ENCODE assay signal across 24 cellular contexts in genomic region chr5:91409304-91409703, GRCh38.
"Had no signal": no experiment of that assay in that cellular context is flagged by ENCODE, and none has a peak within 500 bp of the region (broad histone marks: within the 10 kb centered on the region; RNA-seq: fewer than 3 reads in every experiment).

No MANE protein-coding gene starts in this region.

- DNase-seq: colonic mucosa; cortex of kidney; effector CD8-positive, alpha-beta T cell; effector memory CD8-positive, alpha-beta T cell; endodermal cell; foreskin keratinocyte; heart left ventricle; hypothalamus; left cardiac atrium; left lung; left ventricle myocardium superior; lower lobe of right lung; mesenchymal stem cell; mucosa of descending colon had no signal

- H3K9me3 ChIP-seq: colonic mucosa, esophagus muscularis mucosa, gastroesophageal sphincter, heart left ventricle, left lung, lower lobe of right lung, mucosa of descending colon had no signal

- H3K4me2 ChIP-seq: hepatocyte had no signal

- H3K79me2 ChIP-seq: hepatocyte had no signal

- H3K4me3 Mint-ChIP-seq: dendritic cell treated with granulocyte-macrophage colony-stimulating factor and Interleukin-4, amounts not matched to agents 40 ng/mL and 50 ng/mL, for 4 days; effector memory CD8-positive, alpha-beta T cell; endodermal cell; mesothelial cell of epicardium had no signal

- ATAC-seq: effector memory CD8-positive, alpha-beta T cell; foreskin keratinocyte; gastroesophageal sphincter; heart left ventricle; left lung; left ventricle myocardium superior; lower lobe of right lung had no signal

- H3K4me3 ChIP-seq: colonic mucosa, esophagus muscularis mucosa, gastroesophageal sphincter, heart left ventricle, hepatocyte, left lung, lower lobe of right lung, mucosa of descending colon had no signal

- H3K36me3 ChIP-seq: colonic mucosa, esophagus muscularis mucosa, gastroesophageal sphincter, heart left ventricle, left lung, lower lobe of right lung had no signal

- H3K4me1 ChIP-seq: colonic mucosa, esophagus muscularis mucosa, foreskin keratinocyte, gastroesophageal sphincter, heart left ventricle, left lung, lower lobe of right lung had no signal

- FAIRE-seq: endometrium, frontal cortex, islet of Langerhans, keratinocyte had no signal

- H2AFZ ChIP-seq: hepatocyte had no signal

- H3K27ac Mint-ChIP-seq: dendritic cell treated with granulocyte-macrophage colony-stimulating factor and Interleukin-4, amounts not matched to agents 40 ng/mL and 50 ng/mL, for 4 days; effector memory CD8-positive, alpha-beta T cell; endodermal cell; mesothelial cell of epicardium had no signal

- H3K27me3 Mint-ChIP-seq: dendritic cell treated with granulocyte-macrophage colony-stimulating factor and Interleukin-4, amounts not matched to agents 40 ng/mL and 50 ng/mL, for 4 days; effector memory CD8-positive, alpha-beta T cell had no signal

- H3K27ac ChIP-seq: colonic mucosa, epithelial cell of prostate, esophagus muscularis mucosa, foreskin keratinocyte, gastroesophageal sphincter, heart left ventricle, hepatocyte, left lung, lower lobe of right lung had no signal

- H3K9me3 Mint-ChIP-seq: dendritic cell treated with granulocyte-macrophage colony-stimulating factor and Interleukin-4, amounts not matched to agents 40 ng/mL and 50 ng/mL, for 4 days; effector memory CD8-positive, alpha-beta T cell; endodermal cell; mesothelial cell of epicardium had no signal

- H3K27me3 ChIP-seq: colonic mucosa, esophagus muscularis mucosa, foreskin keratinocyte, gastroesophageal sphincter, heart left ventricle, hepatocyte, left lung had no signal
